In the genomic region with DNA sequence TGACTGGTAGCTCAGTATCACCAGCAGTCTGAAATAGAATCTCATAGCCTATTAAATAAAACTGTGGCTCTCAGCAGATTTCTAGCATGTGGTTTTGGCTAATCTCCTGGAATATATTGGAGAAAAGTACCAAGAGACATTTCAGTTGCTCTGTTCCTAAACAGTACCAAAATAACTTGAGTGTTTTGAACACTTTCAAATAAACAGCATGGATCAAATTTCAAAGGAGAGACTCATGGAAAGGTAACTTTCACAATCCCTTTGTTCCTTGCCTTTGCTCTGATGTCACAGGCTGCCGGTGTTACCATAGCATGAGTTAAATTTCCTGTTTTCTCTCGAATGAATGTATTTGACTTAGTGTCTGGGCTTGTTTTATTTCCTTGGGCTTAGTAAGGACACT, we compare ENCODE assay signal across 8 cellular contexts. TPM values are rescaled to one million over a fixed set of nuclear protein-coding genes. Genes with fewer than 3 reads are reported as not detected.
DNase-seq lines count a peak whose midpoint lies in the region; ATAC-seq and TF ChIP-seq lines count a peak whose summit lies in the region.

No MANE protein-coding gene starts in this region.

- peak; percentile 9 for DNase-seq in EL
- DNase-seq in NCI-H2196 treated with DMSO at 0.1 percent for 48 hours (lab: John Stamatoyannopoulos, UW; ENCODE audit: unreplicated experiment) = peak; percentile 53
- DNase-seq in dorsolateral prefrontal cortex = no peak
- DNase-seq in islet precursor cell = no peak
- no peak for DNase-seq in activated CD4-positive, alpha-beta T cell treated with anti-CD3 and anti-CD28 coated beads for 1 hour
- no peak for DNase-seq in GF-D8 (lab: John Stamatoyannopoulos, UW)

- peak overlapping the region; percentile 62 for H3K4me2 ChIP-seq in parathyroid adenoma (ENCODE audit: low read length)

- H3K27me3 ChIP-seq in dorsolateral prefrontal cortex = no peaks in the 10 kb centered on the region
- H3K27me3 ChIP-seq in parathyroid adenoma (ENCODE audit: control insufficient read depth, insufficient read depth, low read length) = no peaks in the 10 kb centered on the region

- TF ChIP-seq CTCF in dorsolateral prefrontal cortex (IDR thresholded peaks at IDR 0.05 in 54 of 56, conservative IDR thresholded peaks at IDR 0.05 in 2 of 56; ENCODE audit: low read depth in 1 of 56, partially characterized antibody in 56 of 56) (no peak), parathyroid adenoma (IDR thresholded peaks at IDR 0.05) (no peak)

- peak overlapping the region in 26 of 59 donors; percentile 0 to 86 (median 20) for H3K4me3 ChIP-seq in dorsolateral prefrontal cortex
- peak overlapping the region; percentile 80 for H3K4me3 ChIP-seq in parathyroid adenoma (ENCODE audit: low read depth, low read length)

- H3K36me3 ChIP-seq in parathyroid adenoma (ENCODE audit: control insufficient read depth, insufficient read depth, low read length) = no peaks in the 10 kb centered on the region

- intact Hi-C loops in dorsolateral prefrontal cortex (cut with DNase I) = loop anchor here in 1 of 2 donors (5.0 kb wide), 1 partner anchor 74 kb away; a partner anchor contains a TSS

- no peaks in the 10 kb centered on the region for H3K9me3 ChIP-seq in parathyroid adenoma (ENCODE audit: control insufficient read depth, low read length)

- H2AFZ ChIP-seq in parathyroid adenoma = no peak overlapping the region

- H3K9ac ChIP-seq in parathyroid adenoma = no peak overlapping the region

- H3K4me1 ChIP-seq in parathyroid adenoma = peaks cover 23% of the 10 kb centered on the region

- ATAC-seq in HG03439 (IDR thresholded peaks at IDR 0.05; ENCODE audit: unreplicated experiment) = no peak

- peaks cover 21% of the 10 kb centered on the region for H3K79me2 ChIP-seq in parathyroid adenoma

- H3K27ac ChIP-seq in dorsolateral prefrontal cortex = peak overlapping the region in 52 of 59 donors; percentile 3 to 83 (median 66)
- H3K27ac ChIP-seq in parathyroid adenoma = peak overlapping the region; percentile 93

RNA-seq across cellular contexts. Expression of a gene that starts 3.4 kb away (rescaled TPM):
- total RNA-seq in dorsolateral prefrontal cortex = 10 to 100 TPM in 106 of 120 experiments, 1 to 10 TPM in 14; 5.2 to 42.6 (median 14.9) TPM

RNA-seq across cellular contexts. Expression of a gene that starts 23.0 kb away (rescaled TPM):
- total RNA-seq in dorsolateral prefrontal cortex = 10 to 100 TPM; 19.8 to 43.6 (median 29.0) TPM

RNA-seq across cellular contexts. Expression of a gene that starts 51.3 kb away (rescaled TPM):
- total RNA-seq in dorsolateral prefrontal cortex = 100 to 1,000 TPM; 101 to 177 (median 140) TPM

Comparison
In these comparisons a context has a peak if more than half of its experiments do, and no peak if none do; other contexts are left out.
1. DNase-seq: peak in EL (single experiment) and NCI-H2196 treated with DMSO at 0.1 percent for 48 hours (single experiment); none in dorsolateral prefrontal cortex (0 of 10), islet precursor cell (single experiment), activated CD4-positive, alpha-beta T cell treated with anti-CD3 and anti-CD28 coated beads for 1 hour (single experiment) and GF-D8 (single experiment).